In genomic region chr16:27778171-27778925, GRCh38 we compare ENCODE assay signal across 25 cellular contexts.
"Had no signal": no experiment of that assay in that cellular context is flagged by ENCODE, and none has a peak within 500 bp of the region (broad histone marks: within the 10 kb centered on the region; RNA-seq: fewer than 3 reads in every experiment).

No MANE protein-coding gene starts in this region.

- H3K9ac ChIP-seq: parathyroid adenoma had no signal

- FAIRE-seq: astrocyte, endometrium, frontal cortex, small intestine, urothelium cell line had no signal

- H3K27me3 ChIP-seq: brain microvascular endothelial cell, left lung, sigmoid colon had no signal

- H3K4me3 ChIP-seq: left lung, lower lobe of right lung, psoas muscle, sigmoid colon, thoracic aorta had no signal

- H3K4me1 ChIP-seq: left lung, lower lobe of right lung, parathyroid adenoma, psoas muscle, sigmoid colon had no signal

- H3K9me3 ChIP-seq: left lung, lower lobe of right lung, psoas muscle, sigmoid colon, thoracic aorta had no signal

- H3K27ac ChIP-seq: brain microvascular endothelial cell, left lung, lower lobe of right lung, parathyroid adenoma, psoas muscle, sigmoid colon, thoracic aorta had no signal

- DNase-seq: activated CD4-positive, alpha-beta T cell treated with anti-CD3 and anti-CD28 coated beads, Interleukin-2, amount 50 U/mL, for 1 hour; activated CD8-positive, alpha-beta T cell treated with anti-CD3 and anti-CD28 coated beads for 36 hours; activated gamma-delta T cell treated with Interleukin-2 at 50 U/mL for 16 hours; activated naive CD4-positive, alpha-beta T cell treated with anti-CD3 and anti-CD28 coated beads, Interleukin-2, amount 50 U/mL, for 16 hours; activated T-cell treated with anti-CD3 and anti-CD28 coated beads, Interleukin-2, amount 50 U/mL, for 4 hours; amniotic stem cell; brain microvascular endothelial cell; effector CD4-positive, alpha-beta T cell; lower lobe of right lung; mesenchymal stem cell; psoas muscle; sigmoid colon; small intestine; stimulated activated CD4-positive, alpha-beta T cell treated with anti-CD3 and anti-CD28 coated beads, Interleukin-1b, Interleukin-23, amount 100 ng/mL, for 48 hours; stimulated activated naive CD4-positive, alpha-beta T cell treated with Interleukin-2 at 50 U/mL for 16 hours; T-helper 2 cell; trophoblast cell had no signal

- H3K36me3 ChIP-seq: brain microvascular endothelial cell, thoracic aorta had no signal

- H3K79me2 ChIP-seq: parathyroid adenoma had no signal

- ATAC-seq: activated CD8-positive, alpha-beta T cell treated with anti-CD3 and anti-CD28 coated beads for 36 hours; activated T-cell treated with anti-CD3 and anti-CD28 coated beads, Interleukin-2, amount 50 U/mL, for 4 hours; activated T-helper 17 cell treated with anti-CD3 and anti-CD28 coated beads, Interleukin-2, amount 50 U/mL, for 72 hours; lower lobe of right lung had no signal

- H2AFZ ChIP-seq: parathyroid adenoma had no signal
